In the genomic region with DNA sequence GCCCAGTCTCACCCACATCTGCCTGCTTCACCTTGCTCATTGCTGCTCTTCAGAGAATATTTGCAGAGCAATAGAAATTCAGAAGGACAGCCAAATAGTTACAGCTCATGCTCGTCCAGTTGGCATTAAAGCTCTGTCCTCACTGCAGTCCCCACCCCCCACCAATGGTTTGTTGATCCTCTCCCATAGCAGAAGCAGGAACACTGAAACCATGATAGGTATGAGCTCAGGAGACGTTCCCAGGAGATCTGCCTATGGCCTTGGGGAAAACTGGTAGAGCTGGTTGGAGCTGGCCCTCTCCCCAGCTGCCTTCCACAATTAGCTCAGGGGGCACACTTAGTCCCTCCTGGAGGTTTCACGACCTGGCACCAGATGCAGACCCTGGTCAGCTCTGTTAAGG, we compare ENCODE assay signal across 24 cellular contexts.
DNase-seq lines count a peak whose midpoint lies in the region; ATAC-seq and TF ChIP-seq lines count a peak whose summit lies in the region.
"Had no signal": no experiment of that assay in that cellular context is flagged by ENCODE, and none has a peak within 500 bp of the region (broad histone marks: within the 10 kb centered on the region; RNA-seq: fewer than 3 reads in every experiment).

No MANE protein-coding gene starts in this region.

- H4K20me1 ChIP-seq in PC-9 (ENCODE audit: insufficient read depth): no peaks in the 10 kb centered on the region

- H3K79me2 ChIP-seq in PC-9 (ENCODE audit: low read depth): no peaks in the 10 kb centered on the region

- H3K9me3 ChIP-seq in PC-9 (ENCODE audit: insufficient read depth, low read depth) (no peaks in the 10 kb centered on the region), left lung (no peaks in the 10 kb centered on the region)
- H3K9me3 ChIP-seq: heart left ventricle, neutrophil, thoracic aorta had no signal

- intact Hi-C loops in PC-9 (cut with micrococcal nuclease; ENCODE audit: unreplicated experiment): loop anchor here (1.0 kb wide), 1 partner anchor 36 kb away; no protein-coding TSS in a partner anchor
- intact Hi-C loops in left lung (cut with DNase I): no loop called here

- peaks cover 5% of the 10 kb centered on the region; the same call in 1 of the 2 replicates for H3F3A ChIP-seq in PC-9 (ENCODE audit: insufficient read depth, low read depth)

- H3K9me2 ChIP-seq in PC-9 (ENCODE audit: insufficient read depth): no peaks in the 10 kb centered on the region

- TF ChIP-seq CTCF in PC-9 (conservative IDR thresholded peaks at IDR 0.05): no peak
- no peak for TF ChIP-seq CTCF in left lung (IDR thresholded peaks at IDR 0.05)
- TF ChIP-seq CTCF in chondrocyte (IDR thresholded peaks at IDR 0.05): no peak

- peaks cover 1% of the 10 kb centered on the region for H3K27me3 Mint-ChIP-seq in chondrocyte (ENCODE audit: low read depth)

- H3K36me3 Mint-ChIP-seq in stimulated activated effector memory CD8-positive, alpha-beta T cell treated with anti-CD3 and anti-CD28 coated beads, Interleukin-12 subunit alpha, Interleukin-12 subunit beta, amount 100 ng/mL, for 72 hours: no peaks in the 10 kb centered on the region
- no peaks in the 10 kb centered on the region for H3K36me3 Mint-ChIP-seq in chondrocyte (ENCODE audit: low read depth)
- H3K36me3 Mint-ChIP-seq: CD8-positive, alpha-beta T cell had no signal

- no peaks in the 10 kb centered on the region for H3K9me3 Mint-ChIP-seq in stimulated activated effector memory CD8-positive, alpha-beta T cell treated with anti-CD3 and anti-CD28 coated beads, Interleukin-12 subunit alpha, Interleukin-12 subunit beta, amount 100 ng/mL, for 72 hours
- H3K9me3 Mint-ChIP-seq in chondrocyte (ENCODE audit: low read depth): no peaks in the 10 kb centered on the region
- H3K9me3 Mint-ChIP-seq: activated T-cell treated with anti-CD3 and anti-CD28 coated beads, Interleukin-2, amount 50 U/mL, for 4 hours; CD8-positive, alpha-beta T cell; HFFc6 had no signal

- H3K27me3 ChIP-seq in PC-9 (ENCODE audit: insufficient read depth, low read depth): no peaks in the 10 kb centered on the region
- no peaks in the 10 kb centered on the region for H3K27me3 ChIP-seq in left lung
- H3K27me3 ChIP-seq: heart left ventricle, neutrophil had no signal

- H3K4me3 Mint-ChIP-seq in stimulated activated effector memory CD8-positive, alpha-beta T cell treated with anti-CD3 and anti-CD28 coated beads, Interleukin-12 subunit alpha, Interleukin-12 subunit beta, amount 100 ng/mL, for 72 hours: no peak overlapping the region
- H3K4me3 Mint-ChIP-seq in chondrocyte (ENCODE audit: unreplicated experiment): no peak overlapping the region
- H3K4me3 Mint-ChIP-seq: activated T-cell treated with anti-CD3 and anti-CD28 coated beads, Interleukin-2, amount 50 U/mL, for 4 hours; CD8-positive, alpha-beta T cell; HFFc6 had no signal

- BruUV-seq in PC-9 (replicated peaks; lab: Mats Ljungman, UMichigan): no TSS peak

- POLR2A ChIA-PET in PC-9 (lab: Charles Lee; ENCODE audit: unreplicated experiment): interaction anchor here (0.5 to 0.7 kb wide), 4 partner anchors 11 to 252 kb away, joined by 3 to 5 read pairs (median 4); no protein-coding TSS in a partner anchor

- H3K27ac Mint-ChIP-seq in stimulated activated effector memory CD8-positive, alpha-beta T cell treated with anti-CD3 and anti-CD28 coated beads, Interleukin-12 subunit alpha, Interleukin-12 subunit beta, amount 100 ng/mL, for 72 hours: no peak overlapping the region
- no peak overlapping the region for H3K27ac Mint-ChIP-seq in chondrocyte (ENCODE audit: unreplicated experiment)
- H3K27ac Mint-ChIP-seq: CD8-positive, alpha-beta T cell; HFFc6 had no signal

- CTCF ChIA-PET in PC-9 (lab: Charles Lee): no interaction called here

- DNase-seq in NCI-H1092 treated with DMSO at 0.1 percent for 48 hours (lab: John Stamatoyannopoulos, UW) (peak; percentile 43), NCI-H1092 (lab: John Stamatoyannopoulos, UW) (no peak), PC-9 (peak; percentile 74 to 82), left lung (no peak), chondrocyte (ENCODE audit: low spot score) (no peak)
- DNase-seq in stimulated activated effector memory CD8-positive, alpha-beta T cell treated with anti-CD3 and anti-CD28 coated beads, Interleukin-12 subunit alpha, Interleukin-12 subunit beta, amount 100 ng/mL, for 72 hours (ENCODE audit: low spot score in 2 of 2): no peak
- DNase-seq in activated naive CD4-positive, alpha-beta T cell treated with anti-CD3 and anti-CD28 coated beads, Interleukin-2, amount 50 U/mL, for 16 hours: no peak
- DNase-seq: activated CD4-positive, alpha-beta T cell treated with anti-CD3 and anti-CD28 coated beads for 4 hours; activated naive CD4-positive, alpha-beta T cell treated with Interleukin-2 at 50 U/mL for 16 hours; activated T-cell treated with anti-CD3 and anti-CD28 coated beads, Interleukin-2, amount 50 U/mL, for 4 hours; amygdala; CD8-positive, alpha-beta T cell; DMS79; heart left ventricle; HFFc6; NCI-H774; SIG-M5; stimulated activated naive CD4-positive, alpha-beta T cell had no signal

- H3K4me1 ChIP-seq in PC-9 (replicated peaks; ENCODE audit: insufficient read depth) (peaks cover 27% of the 10 kb centered on the region), left lung (no peaks in the 10 kb centered on the region)
- H3K4me1 ChIP-seq: heart left ventricle had no signal

- H3K4me3 ChIP-seq in PC-9: no peak overlapping the region
- H3K4me3 ChIP-seq in left lung: no peak overlapping the region
- H3K4me3 ChIP-seq: heart left ventricle, skin epidermis, thoracic aorta had no signal

- H3K36me3 ChIP-seq in PC-9 (ENCODE audit: low read depth) (no peaks in the 10 kb centered on the region), left lung (no peaks in the 10 kb centered on the region)
- H3K36me3 ChIP-seq: heart left ventricle, neutrophil, thoracic aorta had no signal

- H3K27ac ChIP-seq in PC-9 (peak overlapping the region; percentile 79), left lung (no peak overlapping the region)
- H3K27ac ChIP-seq: 22Rv1, heart left ventricle, HL-60, neutrophil, skin epidermis, thoracic aorta had no signal

- ATAC-seq in left lung: peak; percentile 65
- ATAC-seq in stimulated activated effector memory CD8-positive, alpha-beta T cell treated with anti-CD3 and anti-CD28 coated beads, Interleukin-12 subunit alpha, Interleukin-12 subunit beta, amount 100 ng/mL, for 72 hours: peak; percentile 8
- no peak for ATAC-seq in HG03108 (IDR thresholded peaks at IDR 0.05; ENCODE audit: unreplicated experiment)
- ATAC-seq: activated T-cell treated with anti-CD3 and anti-CD28 coated beads, Interleukin-2, amount 50 U/mL, for 4 hours; CD8-positive, alpha-beta T cell; heart left ventricle had no signal

- H3K4me1 Mint-ChIP-seq in stimulated activated effector memory CD8-positive, alpha-beta T cell treated with anti-CD3 and anti-CD28 coated beads, Interleukin-12 subunit alpha, Interleukin-12 subunit beta, amount 100 ng/mL, for 72 hours: no peaks in the 10 kb centered on the region
- H3K4me1 Mint-ChIP-seq in chondrocyte (ENCODE audit: low read depth): peaks cover 8% of the 10 kb centered on the region

- H3K4me2 ChIP-seq in PC-9: peak overlapping the region; percentile 59

- peak overlapping the region; percentile 72 for H2AFZ ChIP-seq in PC-9

Comparison
In these comparisons a context has a peak if more than half of its experiments do, and no peak if none do; other contexts are left out.
1. DNase-seq: peak in NCI-H1092 treated with DMSO at 0.1 percent for 48 hours (single experiment) and PC-9 (2 of 2); none in NCI-H1092 (single experiment), left lung (0 of 2), stimulated activated effector memory CD8-positive, alpha-beta T cell treated with anti-CD3 and anti-CD28 coated beads, Interleukin-12 subunit alpha, Interleukin-12 subunit beta, amount 100 ng/mL, for 72 hours (0 of 2), activated naive CD4-positive, alpha-beta T cell treated with anti-CD3 and anti-CD28 coated beads, Interleukin-2, amount 50 U/mL, for 16 hours (single experiment) and chondrocyte (single experiment).